9 cellular contexts compared by ENCODE assay signal in genomic region chr19:58545286-58546068, GRCh38. TPM values are rescaled to one million over a fixed set of nuclear protein-coding genes. Genes with fewer than 3 reads are reported as not detected.
DNase-seq lines count a peak whose midpoint lies in the region; ATAC-seq, FAIRE-seq and TF ChIP-seq lines count a peak whose summit lies in the region.
"Had no signal": no experiment of that assay in that cellular context is flagged by ENCODE, and none has a peak within 500 bp of the region (broad histone marks: within the 10 kb centered on the region; RNA-seq: fewer than 3 reads in every experiment).

No MANE protein-coding gene starts in this region.

- POLR2A ChIA-PET in GM12878 (lab: Charles Lee): interaction anchor here (0.5 to 3.6 kb wide), 6 partner anchors 9 to 1162 kb away, joined by 3 to 41 read pairs (median 8); partner anchors contain the start of gene CHMP2A

- H3K27ac ChIP-seq in GM12878 (ENCODE audit: control insufficient read depth, insufficient read depth) (peak overlapping the region; percentile 78), thyroid gland (peak overlapping the region in 2 of 3 donors; percentile 49 to 73)

- peak overlapping the region; percentile 92 for H3K9ac ChIP-seq in GM12878 (ENCODE audit: control insufficient read depth, insufficient read depth, low read length)

- H3K79me2 ChIP-seq in GM12878 (ENCODE audit: control insufficient read depth, insufficient read depth, low read length): peaks cover 37% of the 10 kb centered on the region

- peaks cover 19% of the 10 kb centered on the region for H4K20me1 ChIP-seq in GM12878 (ENCODE audit: control insufficient read depth, insufficient read depth)

- H3K27ac Mint-ChIP-seq in activated T-cell treated with anti-CD3 and anti-CD28 coated beads, Interleukin-2, amount 50 U/mL, for 24 hours: peak overlapping the region; percentile 95

- TF ChIP-seq CTCF in GM12878 (IDR thresholded peaks at IDR 0.05 in 2 of 3, conservative IDR thresholded peaks at IDR 0.05 in 1 of 3; ENCODE audit: control insufficient read depth in 2 of 3, extremely low read depth in 1 of 3, insufficient read depth in 1 of 3, low read depth in 3 of 3, low read length in 3 of 3): no peak
- no peak for TF ChIP-seq CTCF in lower leg skin (IDR thresholded peaks at IDR 0.05)
- no peak for TF ChIP-seq CTCF in thyroid gland (IDR thresholded peaks at IDR 0.05)

- no peak for TF ChIP-seq EP300 in GM12878 (IDR thresholded peaks at IDR 0.05; ENCODE audit: borderline replicate concordance in 1 of 2, control insufficient read depth in 1 of 2, low read depth in 2 of 2, low read length in 2 of 2)

- H3K4me2 ChIP-seq in GM12878 (ENCODE audit: control insufficient read depth, insufficient read depth): peak overlapping the region; percentile 100

- H3K4me1 ChIP-seq in GM12878 (ENCODE audit: control insufficient read depth, insufficient read depth, low read length): peaks cover 8% of the 10 kb centered on the region
- peaks cover 22 to 23% of the 10 kb centered on the region in 2 donors for H3K4me1 ChIP-seq in thyroid gland

- CTCF ChIA-PET in GM12878 (lab: Yijun Ruan, JAX): interaction anchor here (3.0 kb wide), 1 partner anchor 25 kb away, joined by 21 read pairs; the partner anchor contains the start of gene ZBTB45

- peak; percentile 34 for DNase-seq in activated T-cell treated with anti-CD3 and anti-CD28 coated beads, Interleukin-2, amount 50 U/mL, for 24 hours
- DNase-seq in activated T-cell treated with anti-CD3 and anti-CD28 coated beads for 4 hours (no peak), GM12878 (ENCODE audit: low read depth, low spot score) (no peak), lower leg skin (ENCODE audit: low spot score in 2 of 2) (no peak), thyroid gland (no peak)
- DNase-seq: NCI-H1092 had no signal

- FAIRE-seq in GM12878 (lab: Jason Lieb, UNC): no peak

- no peak for TF ChIP-seq RAD21 in GM12878 (IDR thresholded peaks at IDR 0.05; ENCODE audit: insufficient read depth, low read depth, low read length)

- BruUV-seq in GM12878 (replicated peaks; lab: Mats Ljungman, UMichigan): no TSS peak

- ATAC-seq in GM12878 (no peak), GM21717 (IDR thresholded peaks at IDR 0.05; ENCODE audit: unreplicated experiment) (no peak), HG02981 (IDR thresholded peaks at IDR 0.05; ENCODE audit: unreplicated experiment) (no peak), GM19397 (IDR thresholded peaks at IDR 0.05; ENCODE audit: unreplicated experiment) (no peak)

- in situ Hi-C loops in GM12878 (cut with MboI): no loop called here

- SMC1A ChIA-PET in GM12878 (lab: Charles Lee; ENCODE audit: uncharacterized antibody, unreplicated experiment): interaction anchor here (1.4 to 3.2 kb wide), 3 partner anchors 9 to 35 kb away, joined by 3 to 9 read pairs (median 4); partner anchors contain the start of gene CHMP2A

- H3K36me3 ChIP-seq in GM12878 (ENCODE audit: control insufficient read depth in 2 of 2, insufficient read depth in 2 of 2, low read length in 1 of 2): peaks cover 34 to 35% of the 10 kb centered on the region in 2 experiments; a peak in 3 of 4 replicates
- peaks cover 35 to 36% of the 10 kb centered on the region in 2 donors for H3K36me3 ChIP-seq in thyroid gland

- TF ChIP-seq POLR2A in GM12878 (IDR thresholded peaks at IDR 0.05; ENCODE audit: low read depth, low read length) (peak; percentile 52), lower leg skin (IDR thresholded peaks at IDR 0.05) (no peak), thyroid gland (IDR thresholded peaks at IDR 0.05) (no peak)

- H3K4me3 Mint-ChIP-seq in activated T-cell treated with anti-CD3 and anti-CD28 coated beads, Interleukin-2, amount 50 U/mL, for 24 hours: peak overlapping the region; percentile 98

- H3K9me3 ChIP-seq in GM12878 (replicated peaks; ENCODE audit: control insufficient read depth, insufficient read depth, low read length): no peaks in the 10 kb centered on the region
- H3K9me3 ChIP-seq in thyroid gland: no peaks in the 10 kb centered on the region

- H3K9me3 Mint-ChIP-seq in activated T-cell treated with anti-CD3 and anti-CD28 coated beads, Interleukin-2, amount 50 U/mL, for 24 hours: no peaks in the 10 kb centered on the region

- peaks cover 57% of the 10 kb centered on the region for H3K36me3 Mint-ChIP-seq in activated T-cell treated with anti-CD3 and anti-CD28 coated beads, Interleukin-2, amount 50 U/mL, for 24 hours (ENCODE audit: low read depth)

- RAD21 ChIA-PET in GM12878 (lab: Charles Lee; ENCODE audit: unreplicated experiment): interaction anchor here (1.0 to 2.6 kb wide), 2 partner anchors 9 to 25 kb away, joined by 3 to 25 read pairs; partner anchors contain the start of genes CHMP2A and ZBTB45

- H3K4me3 ChIP-seq in GM12878 (peak overlapping the region; percentile 92), lower leg skin (ENCODE audit: low read depth, poor library complexity, severe bottlenecking) (peak overlapping the region; percentile 75), thyroid gland (replicated peaks in 1 of 3) (peak overlapping the region; percentile 45 to 96 (median 85))

- 4% methylated on average over 22 of the region's 22 CpGs for WGBS in GM12878 (ENCODE audit: insufficient coverage, insufficient replicate concordance, low lambda C conversion rate, missing lambda C conversion rate)
- 5 to 10% methylated on average over 20 to 22 of the region's 22 CpGs for whole genome bisulfite sequencing in lower leg skin, 2 donors
- 14 to 15% methylated on average over 13 to 17 of the region's 22 CpGs for WGBS in thyroid gland, 2 donors

- H2AFZ ChIP-seq in GM12878 (ENCODE audit: control insufficient read depth, low read depth, low read length): no peak overlapping the region

- intact Hi-C loops in GM12878 (cut with micrococcal nuclease; ENCODE audit: unreplicated experiment) (loop anchor here (2.0 kb wide), 1 partner anchor 27 kb away; the partner anchor contains the start of gene MZF1), lower leg skin (cut with DNase I; ENCODE audit: low total_unique reads) (no loop called here), thyroid gland (cut with DNase I) (no loop called here)

- peaks cover 37% of the 10 kb centered on the region for H3K4me1 Mint-ChIP-seq in activated T-cell treated with anti-CD3 and anti-CD28 coated beads, Interleukin-2, amount 50 U/mL, for 24 hours (ENCODE audit: low read depth)

- H3K27me3 Mint-ChIP-seq in activated T-cell treated with anti-CD3 and anti-CD28 coated beads, Interleukin-2, amount 50 U/mL, for 24 hours: peaks cover 4% of the 10 kb centered on the region

- H3K27me3 ChIP-seq in GM12878 (replicated peaks in 1 of 2; ENCODE audit: control insufficient read depth in 2 of 2, insufficient read depth in 2 of 2, low read length in 1 of 2) (no peaks in the 10 kb centered on the region; a peak in 1 of 4 replicates), thyroid gland (no peaks in the 10 kb centered on the region)

RNA-seq across cellular contexts. Expression of gene TRIM28, which starts 1.6 kb away (rescaled TPM):
- 166 and 167 TPM in 2 replicates for total RNA-seq in GM12878 (2013; cell fraction: nucleolus; rRNA removed)
- total RNA-seq in GM12878 (2014; rRNA removed) (569 and 650 TPM in 2 replicates), GM12878 (2014; rRNA removed; fragmentation: Illumina TruSeq; extraction: Trizol) (256 and 311 TPM in 2 replicates), GM12878 (2021) (492 and 503 TPM in 2 replicates), lower leg skin (100 to 1,000 TPM; 225 to 412 (median 265) TPM), thyroid gland (100 to 1,000 TPM; 195 to 237 (median 218) TPM)
- polyA plus RNA-seq in GM12878 (2011; ENCODE audit: low read depth): 313 TPM
- polyA plus RNA-seq in GM12878 (2011; rRNA removed) (167 and 420 TPM in 2 replicates), GM12878 (2014; fragmentation: Illumina TruSeq; extraction: Trizol) (147 and 280 TPM in 2 replicates), GM12878 (2014; fragmentation: Nextera tagmentation; extraction: Ambion mirVana) (10 to 100 TPM in 1 of 2 experiments, 1 to 10 TPM in 1; 5.0 to 32.5 TPM), GM12878 (2014; rRNA removed) (363 and 502 TPM in 2 replicates), GM12878 (2016; fragmentation: Nextera tagmentation; extraction: Ambion mirVana) (10 to 100 TPM; 82.9 to 91.1 TPM)
- 459 and 854 TPM in 2 replicates for polyA plus RNA-seq in GM12878 (2011; cell fraction: cytosol; rRNA removed)
- 1,223 and 1,590 TPM in 2 replicates for polyA plus RNA-seq in GM12878 (2011; cell fraction: nucleus; rRNA removed)
- 410 and 474 TPM in 2 replicates for polyA plus RNA-seq in GM12878 (2012)
- 1,048 and 1,483 TPM in 2 replicates for polyA minus RNA-seq in GM12878 (2011; rRNA and poly(A)+ RNA removed)
- 474 and 545 TPM in 2 replicates for polyA minus RNA-seq in GM12878 (2011; cell fraction: cytosol; rRNA and poly(A)+ RNA removed)
- 282 and 438 TPM in 2 replicates for polyA minus RNA-seq in GM12878 (2011; cell fraction: nucleus; rRNA and poly(A)+ RNA removed)

RNA-seq across cellular contexts. Expression of gene CHMP2A, which starts 9.4 kb away (rescaled TPM):
- total RNA-seq in GM12878 (2013; cell fraction: nucleolus; rRNA removed): 14.9 and 17.2 TPM in 2 replicates
- 89.3 and 92.8 TPM in 2 replicates for total RNA-seq in GM12878 (2014; rRNA removed)
- total RNA-seq in GM12878 (2014; rRNA removed; fragmentation: Illumina TruSeq; extraction: Trizol): 89.3 and 95.0 TPM in 2 replicates
- total RNA-seq in GM12878 (2021): 98.5 and 105 TPM in 2 replicates
- polyA plus RNA-seq in GM12878 (2011; ENCODE audit: low read depth): 83.1 TPM
- polyA plus RNA-seq in GM12878 (2011; rRNA removed): 92.3 and 102 TPM in 2 replicates
- polyA plus RNA-seq in GM12878 (2011; cell fraction: cytosol; rRNA removed): 130 and 146 TPM in 2 replicates
- 107 and 114 TPM in 2 replicates for polyA plus RNA-seq in GM12878 (2011; cell fraction: nucleus; rRNA removed)
- polyA plus RNA-seq in GM12878 (2012): 117 and 138 TPM in 2 replicates
- polyA plus RNA-seq in GM12878 (2014; fragmentation: Illumina TruSeq; extraction: Trizol): 85.9 and 117 TPM in 2 replicates
- 100 to 1,000 TPM in 1 of 2 experiments, 10 to 100 TPM in 1; 69.5 to 117 TPM for polyA plus RNA-seq in GM12878 (2014; fragmentation: Nextera tagmentation; extraction: Ambion mirVana)
- 168 and 172 TPM in 2 replicates for polyA plus RNA-seq in GM12878 (2014; rRNA removed)
- polyA plus RNA-seq in GM12878 (2016; fragmentation: Nextera tagmentation; extraction: Ambion mirVana): 100 to 1,000 TPM; 136 to 147 TPM
- polyA minus RNA-seq in GM12878 (2011; rRNA and poly(A)+ RNA removed): 101 and 130 TPM in 2 replicates
- polyA minus RNA-seq in GM12878 (2011; cell fraction: cytosol; rRNA and poly(A)+ RNA removed): 36.1 and 36.4 TPM in 2 replicates
- polyA minus RNA-seq in GM12878 (2011; cell fraction: nucleus; rRNA and poly(A)+ RNA removed): 20.6 and 31.1 TPM in 2 replicates
- 100 to 1,000 TPM; 104 to 129 (median 118) TPM for total RNA-seq in lower leg skin
- 100 to 1,000 TPM; 123 to 155 (median 148) TPM for total RNA-seq in thyroid gland

RNA-seq across cellular contexts. Expression of gene UBE2M, which starts 12.9 kb away (rescaled TPM):
- 10.2 and 13.8 TPM in 2 replicates for total RNA-seq in GM12878 (2013; cell fraction: nucleolus; rRNA removed)
- total RNA-seq in GM12878 (2014; rRNA removed): 68.6 and 95.2 TPM in 2 replicates
- 61.7 and 66.8 TPM in 2 replicates for total RNA-seq in GM12878 (2014; rRNA removed; fragmentation: Illumina TruSeq; extraction: Trizol)
- total RNA-seq in GM12878 (2021): 100 and 105 TPM in 2 replicates
- polyA plus RNA-seq in GM12878 (2011; ENCODE audit: low read depth): 73.3 TPM
- 55.6 and 92.7 TPM in 2 replicates for polyA plus RNA-seq in GM12878 (2011; rRNA removed)
- polyA plus RNA-seq in GM12878 (2011; cell fraction: cytosol; rRNA removed): 70.2 and 75.4 TPM in 2 replicates
- 82.4 and 83.2 TPM in 2 replicates for polyA plus RNA-seq in GM12878 (2011; cell fraction: nucleus; rRNA removed)
- polyA plus RNA-seq in GM12878 (2012): 67.6 and 88.6 TPM in 2 replicates
- 105 and 127 TPM in 2 replicates for polyA plus RNA-seq in GM12878 (2014; fragmentation: Illumina TruSeq; extraction: Trizol)
- polyA plus RNA-seq in GM12878 (2014; fragmentation: Nextera tagmentation; extraction: Ambion mirVana): 1 to 10 TPM; 1.4 to 1.7 TPM
- polyA plus RNA-seq in GM12878 (2014; rRNA removed): 81.0 and 87.0 TPM in 2 replicates
- polyA plus RNA-seq in GM12878 (2016; fragmentation: Nextera tagmentation; extraction: Ambion mirVana): 10 to 100 TPM in 1 of 2 experiments, 1 to 10 TPM in 1; 9.6 to 11.3 TPM
- polyA minus RNA-seq in GM12878 (2011; rRNA and poly(A)+ RNA removed): 66.9 and 72.9 TPM in 2 replicates
- 25.3 and 33.7 TPM in 2 replicates for polyA minus RNA-seq in GM12878 (2011; cell fraction: cytosol; rRNA and poly(A)+ RNA removed)
- 17.0 and 18.6 TPM in 2 replicates for polyA minus RNA-seq in GM12878 (2011; cell fraction: nucleus; rRNA and poly(A)+ RNA removed)
- 10 to 100 TPM; 14.8 to 37.0 (median 23.6) TPM for total RNA-seq in lower leg skin
- 10 to 100 TPM; 17.2 to 28.5 (median 20.3) TPM for total RNA-seq in thyroid gland

RNA-seq across cellular contexts. Expression of gene ZBTB45, which starts 25.9 kb away (rescaled TPM):
- 15.6 and 15.7 TPM in 2 replicates for total RNA-seq in GM12878 (2013; cell fraction: nucleolus; rRNA removed)
- total RNA-seq in GM12878 (2014; rRNA removed) (4.5 and 6.1 TPM in 2 replicates), GM12878 (2014; rRNA removed; fragmentation: Illumina TruSeq; extraction: Trizol) (1.2 and 1.7 TPM in 2 replicates), GM12878 (2021) (12.7 and 17.2 TPM in 2 replicates), lower leg skin (10 to 100 TPM; 13.3 to 30.5 (median 18.4) TPM), thyroid gland (10 to 100 TPM in 1 of 4 donors, 1 to 10 TPM in 3; 6.9 to 17.7 (median 8.5) TPM)
- 1.9 TPM for polyA plus RNA-seq in GM12878 (2011; ENCODE audit: low read depth)
- polyA plus RNA-seq in GM12878 (2011; rRNA removed) (0.72 and 2.4 TPM in 2 replicates), GM12878 (2014; fragmentation: Illumina TruSeq; extraction: Trizol) (0.13 and 1.2 TPM in 2 replicates), GM12878 (2014; fragmentation: Nextera tagmentation; extraction: Ambion mirVana) (under 1 TPM; 0.29 to 0.33 TPM), GM12878 (2014; rRNA removed) (7.7 and 8.0 TPM in 2 replicates), GM12878 (2016; fragmentation: Nextera tagmentation; extraction: Ambion mirVana) (10 to 100 TPM; 13.9 to 14.3 TPM)
- polyA plus RNA-seq in GM12878 (2011; cell fraction: cytosol; rRNA removed): 4.0 and 5.1 TPM in 2 replicates
- 8.5 and 13.4 TPM in 2 replicates for polyA plus RNA-seq in GM12878 (2011; cell fraction: nucleus; rRNA removed)
- polyA plus RNA-seq in GM12878 (2012): 10.1 TPM in 2 replicates
- polyA minus RNA-seq in GM12878 (2011; rRNA and poly(A)+ RNA removed): 1.8 and 5.1 TPM in 2 replicates
- 3.8 and 4.0 TPM in 2 replicates for polyA minus RNA-seq in GM12878 (2011; cell fraction: cytosol; rRNA and poly(A)+ RNA removed)
- 7.6 and 15.4 TPM in 2 replicates for polyA minus RNA-seq in GM12878 (2011; cell fraction: nucleus; rRNA and poly(A)+ RNA removed)

RNA-seq across cellular contexts. Expression of gene MZF1, which starts 27.7 kb away (rescaled TPM):
- 64.7 and 67.2 TPM in 2 replicates for total RNA-seq in GM12878 (2013; cell fraction: nucleolus; rRNA removed)
- total RNA-seq in GM12878 (2014; rRNA removed) (6.9 and 7.7 TPM in 2 replicates), GM12878 (2014; rRNA removed; fragmentation: Illumina TruSeq; extraction: Trizol) (3.3 and 3.6 TPM in 2 replicates), GM12878 (2021) (9.1 and 12.4 TPM in 2 replicates), lower leg skin (10 to 100 TPM; 14.8 to 34.7 (median 27.6) TPM), thyroid gland (10 to 100 TPM; 55.0 to 82.7 (median 70.5) TPM)
- 5.9 TPM for polyA plus RNA-seq in GM12878 (2011; ENCODE audit: low read depth)
- polyA plus RNA-seq in GM12878 (2011; rRNA removed) (7.4 and 9.3 TPM in 2 replicates), GM12878 (2014; fragmentation: Illumina TruSeq; extraction: Trizol) (6.0 and 6.8 TPM in 2 replicates), GM12878 (2014; fragmentation: Nextera tagmentation; extraction: Ambion mirVana) (under 1 TPM; 0.38 to 0.64 TPM), GM12878 (2014; rRNA removed) (14.7 and 16.6 TPM in 2 replicates), GM12878 (2016; fragmentation: Nextera tagmentation; extraction: Ambion mirVana) (1 to 10 TPM; 6.8 to 7.6 TPM)
- polyA plus RNA-seq in GM12878 (2011; cell fraction: cytosol; rRNA removed): 8.4 and 16.1 TPM in 2 replicates
- polyA plus RNA-seq in GM12878 (2011; cell fraction: nucleus; rRNA removed): 104 and 129 TPM in 2 replicates
- polyA plus RNA-seq in GM12878 (2012): 12.4 and 12.7 TPM in 2 replicates
- polyA minus RNA-seq in GM12878 (2011; rRNA and poly(A)+ RNA removed): 7.3 and 13.7 TPM in 2 replicates
- polyA minus RNA-seq in GM12878 (2011; cell fraction: cytosol; rRNA and poly(A)+ RNA removed): 4.4 and 5.0 TPM in 2 replicates
- 13.8 and 25.1 TPM in 2 replicates for polyA minus RNA-seq in GM12878 (2011; cell fraction: nucleus; rRNA and poly(A)+ RNA removed)
